Comparison of ENCODE assay signal across 10 cellular contexts in the genomic region with DNA sequence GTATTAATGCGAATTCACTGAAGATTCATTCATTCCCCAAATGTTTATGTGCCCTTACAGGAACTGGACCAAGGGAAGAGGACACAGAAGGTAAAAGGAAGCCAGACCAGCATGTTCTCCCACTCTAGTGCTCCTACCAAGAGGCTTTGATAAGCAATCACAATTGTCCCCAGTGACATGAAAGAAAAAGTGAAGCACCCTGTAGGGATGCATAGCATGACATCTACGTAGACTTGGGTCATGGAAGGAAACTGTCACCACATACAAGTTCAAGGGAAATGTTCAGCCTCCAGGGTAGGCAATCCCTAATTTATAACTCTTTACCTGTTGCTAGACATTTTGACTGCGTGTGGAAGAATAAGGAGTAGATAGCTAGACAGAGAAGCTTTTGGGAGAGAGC.
"Had no signal": no experiment of that assay in that cellular context is flagged by ENCODE, and none has a peak within 500 bp of the region (broad histone marks: within the 10 kb centered on the region; RNA-seq: fewer than 3 reads in every experiment).

No MANE protein-coding gene starts in this region.

- H3K4me3 Mint-ChIP-seq: HFFc6, IgD-negative memory B cell had no signal

- DNase-seq: GM23248, GOT3, H7, HFFc6, KBM-7 had no signal

- ATAC-seq: HCT116, HepG2 had no signal

- H3K9me3 ChIP-seq: HAP-1 had no signal

- H3K36me3 Mint-ChIP-seq: IgD-negative memory B cell had no signal

- H3K27ac ChIP-seq: GM23248, HL-60 had no signal

- H3K36me3 ChIP-seq: HAP-1 had no signal

- H3K27me3 Mint-ChIP-seq: IgD-negative memory B cell had no signal

- H3K4me1 Mint-ChIP-seq: IgD-negative memory B cell had no signal

- H3K4me1 ChIP-seq: HAP-1 had no signal

- H3K9ac ChIP-seq: GM23248 had no signal

- H3K9me3 Mint-ChIP-seq: HFFc6, IgD-negative memory B cell had no signal

- H2AFZ ChIP-seq: GM23248 had no signal

- H3K4me3 ChIP-seq: GM23248, HAP-1 had no signal

- H3K27ac Mint-ChIP-seq: HFFc6, IgD-negative memory B cell had no signal
